17 cellular contexts compared by ENCODE assay signal in genomic region chr4:62490635-62491034, GRCh38.
DNase-seq lines count a peak whose midpoint lies in the region; FAIRE-seq and TF ChIP-seq lines count a peak whose summit lies in the region.
"Had no signal": no experiment of that assay in that cellular context is flagged by ENCODE, and none has a peak within 500 bp of the region (broad histone marks: within the 10 kb centered on the region; RNA-seq: fewer than 3 reads in every experiment).

No MANE protein-coding gene starts in this region.

- H3K27ac Mint-ChIP-seq in CD14-positive monocyte: no peak overlapping the region
- H3K27ac Mint-ChIP-seq: CD4-positive, alpha-beta T cell; H9 had no signal

- H3K4me3 Mint-ChIP-seq in CD14-positive monocyte: no peak overlapping the region
- H3K4me3 Mint-ChIP-seq: CD4-positive, alpha-beta T cell; H9 had no signal

- H2AFZ ChIP-seq in mesenchymal stem cell (ENCODE audit: low read depth, low read length): no peak overlapping the region

- intact Hi-C loops in CD14-positive monocyte (cut with micrococcal nuclease): no loop called here

- FAIRE-seq in RCC 7860 (lab: Jason Lieb, UNC): no peak
- FAIRE-seq: GM12891 had no signal

- no peak overlapping the region for H2AK5ac ChIP-seq in mesenchymal stem cell (ENCODE audit: low read length, severe bottlenecking)

- H2BK12ac ChIP-seq in mesenchymal stem cell (ENCODE audit: low read length in 2 of 2): no peak overlapping the region

- no peak overlapping the region for H2BK5ac ChIP-seq in mesenchymal stem cell (ENCODE audit: low read depth, low read length, poor library complexity, severe bottlenecking)

- H3K4me1 ChIP-seq in mesenchymal stem cell (ENCODE audit: control insufficient read depth, insufficient read depth, low read depth, low read length): no peaks in the 10 kb centered on the region

- no peaks in the 10 kb centered on the region for H3K36me3 Mint-ChIP-seq in CD14-positive monocyte

- H3K4me2 ChIP-seq in mesenchymal stem cell (ENCODE audit: low read length, poor library complexity, severe bottlenecking): no peak overlapping the region
- H3K4me2 ChIP-seq: BLaER1 treated with 17β-estradiol and CSF1 and Interleukin-3, amounts not matched to agents 10 nM and 100 nM had no signal

- no peak overlapping the region for H2BK120ac ChIP-seq in mesenchymal stem cell (ENCODE audit: low read depth, low read length)

- H3K9me3 ChIP-seq in mesenchymal stem cell (ENCODE audit: control insufficient read depth, low read length): no peaks in the 10 kb centered on the region

- DNase-seq in A172 (ENCODE audit: low spot score) (peak; percentile 20), RCC 7860 (ENCODE audit: low spot score) (peak; percentile 8), glomerular visceral epithelial cell (ENCODE audit: extremely low spot score) (peak; percentile 72), mesenchymal stem cell (peak; percentile 2), NCI-H69 (lab: John Stamatoyannopoulos, UW) (no peak), MV-4-11 (lab: John Stamatoyannopoulos, UW) (no peak), CD14-positive monocyte (ENCODE audit: low spot score) (no peak)
- DNase-seq: 8988T; ACHN; Calu3; CD4-positive, alpha-beta T cell; DMS 273 treated with DMSO at 0.1 percent for 48 hours; DMS79; GOT3; H9 had no signal

- H4K8ac ChIP-seq in mesenchymal stem cell (ENCODE audit: low read length): no peak overlapping the region

- H3K4ac ChIP-seq in mesenchymal stem cell (ENCODE audit: low read depth in 1 of 2, low read length in 2 of 2): no peak overlapping the region

- no peak overlapping the region for H3K18ac ChIP-seq in mesenchymal stem cell (ENCODE audit: low read depth in 1 of 2, low read length in 2 of 2)

- H4K91ac ChIP-seq in mesenchymal stem cell (ENCODE audit: low read length): no peak overlapping the region

- H3K4me1 Mint-ChIP-seq in CD14-positive monocyte: no peaks in the 10 kb centered on the region

- no peaks in the 10 kb centered on the region for H3K36me3 ChIP-seq in mesenchymal stem cell (ENCODE audit: control insufficient read depth in 1 of 2, insufficient read depth in 2 of 2, low read depth in 1 of 2, low read length in 2 of 2)
- H3K36me3 ChIP-seq: BLaER1 treated with 17β-estradiol and CSF1 and Interleukin-3, amounts not matched to agents 10 nM and 100 nM had no signal

- H3K27me3 ChIP-seq in mesenchymal stem cell (ENCODE audit: control insufficient read depth in 1 of 2, insufficient read depth in 1 of 2, low read length in 2 of 2): no peaks in the 10 kb centered on the region
- H3K27me3 ChIP-seq: BLaER1 treated with 17β-estradiol and CSF1 and Interleukin-3, amounts not matched to agents 10 nM and 100 nM had no signal

- no peaks in the 10 kb centered on the region for H3K79me1 ChIP-seq in mesenchymal stem cell (replicated peaks; ENCODE audit: low read length, poor library complexity, severe bottlenecking)

- peaks cover 7 to 25% (median 12%) of the 10 kb centered on the region in 7 donors for H3K9me3 Mint-ChIP-seq in CD14-positive monocyte

- H3K9ac ChIP-seq in mesenchymal stem cell (ENCODE audit: low read length): no peak overlapping the region
- H3K9ac ChIP-seq: BLaER1 treated with 17β-estradiol and CSF1 and Interleukin-3, amounts not matched to agents 10 nM and 100 nM had no signal

- H3K27ac ChIP-seq in mesenchymal stem cell (ENCODE audit: low read length, poor library complexity, severe bottlenecking): no peak overlapping the region
- H3K27ac ChIP-seq: BLaER1 treated with 17β-estradiol and CSF1 and Interleukin-3, amounts not matched to agents 10 nM and 100 nM had no signal

- no peak overlapping the region for H3K14ac ChIP-seq in mesenchymal stem cell (ENCODE audit: low read length in 2 of 2)

- H3K4me3 ChIP-seq in mesenchymal stem cell (ENCODE audit: insufficient read depth in 1 of 2, low read depth in 1 of 2, low read length in 2 of 2): no peak overlapping the region
- H3K4me3 ChIP-seq: BLaER1 treated with 17β-estradiol and CSF1 and Interleukin-3, amounts not matched to agents 10 nM and 100 nM had no signal

- 100% methylated on average over 1 of the region's 1 CpG for WGBS in mesenchymal stem cell

- no peak for TF ChIP-seq CTCF in CD14-positive monocyte (IDR thresholded peaks at IDR 0.05)

- H2BK15ac ChIP-seq in mesenchymal stem cell (ENCODE audit: low read depth, poor library complexity, severe bottlenecking): no peak overlapping the region

- H3K23ac ChIP-seq in mesenchymal stem cell (ENCODE audit: low read length in 2 of 2): no peak overlapping the region

- H3K27me3 Mint-ChIP-seq in CD14-positive monocyte (ENCODE audit: low read depth in 3 of 3): peaks cover 0 to 2% (median 0%) of the 10 kb centered on the region in 3 donors
- H3K27me3 Mint-ChIP-seq: CD4-positive, alpha-beta T cell had no signal

Comparison
In these comparisons a context has a peak if more than half of its experiments do, and no peak if none do; other contexts are left out.
1. DNase-seq: peak in A172 (single experiment), RCC 7860 (single experiment), glomerular visceral epithelial cell (single experiment) and mesenchymal stem cell (single experiment); none in NCI-H69 (single experiment), MV-4-11 (single experiment) and CD14-positive monocyte (single experiment).